8 cellular contexts compared by ENCODE assay signal in genomic region chr6:7108196-7108963, GRCh38. TPM values are rescaled to one million over a fixed set of nuclear protein-coding genes. Genes with fewer than 3 reads are reported as not detected.
DNase-seq lines count a peak whose midpoint lies in the region; ATAC-seq and TF ChIP-seq lines count a peak whose summit lies in the region.

No MANE protein-coding gene starts in this region.

- peak; percentile 23 for DNase-seq in A172 (ENCODE audit: low spot score)
- peak; percentile 19 for DNase-seq in MM.1S
- DNase-seq in activated CD8-positive, alpha-beta memory T cell treated with anti-CD3 and anti-CD28 coated beads, Interleukin-2, amount 50 U/mL, for 4 hours: peak; percentile 53
- DNase-seq in erythroblast (lab: John Stamatoyannopoulos, UW): peak; percentile 53 to 71
- DNase-seq in substantia nigra (lab: John Stamatoyannopoulos, UW): peak in 12 of 49 donors; percentile 8 to 54 (median 26)

- H3K9me3 ChIP-seq in MM.1S (replicated peaks; ENCODE audit: insufficient read depth, low read length) (no peaks in the 10 kb centered on the region), mucosa of stomach (ENCODE audit: control insufficient read depth, low read length) (no peaks in the 10 kb centered on the region)

- peak overlapping the region; percentile 81 for H3K9ac ChIP-seq in MM.1S (ENCODE audit: low read length)
- H3K9ac ChIP-seq in mucosa of stomach (ENCODE audit: low read length): peak overlapping the region; percentile 83

- peak; percentile 10 for TF ChIP-seq POLR2A in erythroblast (IDR thresholded peaks at IDR 0.05; ENCODE audit: low read length)

- H3K4me2 ChIP-seq in MM.1S (ENCODE audit: low read depth, low read length): peak overlapping the region; percentile 89

- H3K9me2 ChIP-seq in MM.1S (replicated peaks; ENCODE audit: insufficient read depth, low read length): no peaks in the 10 kb centered on the region

- H3K27ac ChIP-seq in MM.1S (ENCODE audit: low read length): peak overlapping the region; percentile 40; the same call in 1 of the 2 replicates
- H3K27ac ChIP-seq in substantia nigra (ENCODE audit: low read depth, low read length, poor library complexity, severe bottlenecking): peak overlapping the region; percentile 1

- no peaks in the 10 kb centered on the region for H4K20me1 ChIP-seq in MM.1S (ENCODE audit: insufficient read depth, low read length)

- peak; percentile 9 for ATAC-seq in GM19023 (IDR thresholded peaks at IDR 0.05; ENCODE audit: unreplicated experiment)
- ATAC-seq in GM21390 (IDR thresholded peaks at IDR 0.05; ENCODE audit: unreplicated experiment): no peak

- H2AFZ ChIP-seq in MM.1S (ENCODE audit: low read length): peak overlapping the region; percentile 88

- H3K36me3 ChIP-seq in MM.1S (replicated peaks; ENCODE audit: insufficient read depth, low read length): no peaks in the 10 kb centered on the region
- H3K36me3 ChIP-seq in mucosa of stomach (ENCODE audit: control insufficient read depth, insufficient read depth, low read length): no peaks in the 10 kb centered on the region

- H3F3A ChIP-seq in MM.1S (ENCODE audit: insufficient read depth, low read length): peaks cover 10% of the 10 kb centered on the region

- no peak for TF ChIP-seq CTCF in MM.1S (IDR thresholded peaks at IDR 0.05; ENCODE audit: low read length)

- H3K4me3 ChIP-seq in MM.1S (ENCODE audit: low read length) (peak overlapping the region; percentile 92), mucosa of stomach (ENCODE audit: low read length) (peak overlapping the region; percentile 69)

- no peaks in the 10 kb centered on the region for H3K27me3 ChIP-seq in MM.1S (replicated peaks; ENCODE audit: insufficient read depth, low read length)
- H3K27me3 ChIP-seq in mucosa of stomach (ENCODE audit: control insufficient read depth, insufficient read depth, low read length): no peaks in the 10 kb centered on the region

- H3K4me1 ChIP-seq in MM.1S (ENCODE audit: low read length): peaks cover 10% of the 10 kb centered on the region; the same call in 1 of the 2 replicates
- peaks cover 16% of the 10 kb centered on the region for H3K4me1 ChIP-seq in mucosa of stomach (ENCODE audit: control insufficient read depth, insufficient read depth, low read length)

- H3K79me2 ChIP-seq in MM.1S (ENCODE audit: low read length): peaks cover 53% of the 10 kb centered on the region

RNA-seq across cellular contexts. Expression of gene RREB1, which starts 0.6 kb away (rescaled TPM):
- 5.1 and 7.3 TPM in 2 replicates for total RNA-seq in A172 (2014; rRNA removed; shearing (Covaris generic))
